ENCODE assay signal across 12 cellular contexts in the genomic region with DNA sequence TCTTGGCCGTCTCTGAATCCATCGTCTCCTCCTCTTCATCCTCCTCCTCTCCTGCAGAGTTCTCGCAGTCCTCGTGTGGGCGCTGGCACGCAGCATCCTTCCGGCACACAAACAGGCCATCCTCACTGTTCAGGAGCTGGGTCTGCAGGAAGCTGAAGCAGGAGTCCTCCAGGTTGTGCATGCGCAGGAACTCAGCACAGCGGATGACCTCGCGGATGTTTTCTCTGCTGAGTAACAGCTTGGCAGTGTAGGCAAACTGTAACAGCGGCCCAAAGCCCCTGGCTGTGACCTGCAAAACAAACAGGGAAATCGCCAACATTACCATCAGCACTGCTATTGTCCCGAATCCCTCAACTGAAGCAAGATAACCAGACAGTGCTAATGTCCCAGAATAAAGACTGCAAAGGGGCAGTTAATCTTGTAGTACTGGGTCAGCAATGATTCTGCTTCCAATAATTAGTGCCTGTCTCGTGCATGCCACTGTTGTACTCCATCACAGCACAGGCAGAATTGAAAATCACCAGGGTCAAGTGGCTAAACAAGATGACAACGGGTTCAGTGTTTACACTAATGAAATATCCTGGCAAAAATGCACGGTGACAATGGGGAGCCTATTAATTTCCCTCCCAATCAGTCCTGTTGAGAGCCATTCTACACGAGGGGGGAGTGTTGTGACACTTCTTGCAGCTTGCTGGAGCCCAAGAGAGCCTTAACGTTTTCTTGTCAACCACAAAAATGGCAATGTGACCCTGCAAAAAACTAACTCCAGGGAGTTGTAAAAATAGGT. TPM values are rescaled to one million over a fixed set of nuclear protein-coding genes. Genes with fewer than 3 reads are reported as not detected.
DNase-seq lines count a peak whose midpoint lies in the region; ATAC-seq, FAIRE-seq and TF ChIP-seq lines count a peak whose summit lies in the region.
"Had no signal": no experiment of that assay in that cellular context is flagged by ENCODE, and none has a peak within 500 bp of the region (broad histone marks: within the 10 kb centered on the region; RNA-seq: fewer than 3 reads in every experiment).

No MANE protein-coding gene starts in this region.

- no peak overlapping the region for H3K4ac ChIP-seq in H1 (replicated peaks; ENCODE audit: insufficient read length, low read depth, low read length)

- H2BK12ac ChIP-seq in H1 (ENCODE audit: low read depth, low read length) = no peak overlapping the region

- ATAC-seq in omental fat pad (ENCODE audit: low FRiP score) (peak; percentile 31), HG03095 (IDR thresholded peaks at IDR 0.05; ENCODE audit: unreplicated experiment) (no peak), HG03342 (IDR thresholded peaks at IDR 0.05; ENCODE audit: unreplicated experiment) (no peak)

- FAIRE-seq in H1 (lab: Jason Lieb, UNC) = no peak

- no peak overlapping the region for H3K27ac ChIP-seq in H1 (ENCODE audit: low read depth, low read length)
- H3K27ac ChIP-seq: neutrophil, thoracic aorta had no signal

- TF ChIP-seq EP300 in H1 (IDR thresholded peaks at IDR 0.05; ENCODE audit: borderline replicate concordance in 1 of 2, low read depth in 2 of 2, low read length in 2 of 2) = no peak

- no peaks in the 10 kb centered on the region for H3K27me3 ChIP-seq in H1 (replicated peaks in 1 of 4; ENCODE audit: control insufficient read depth in 3 of 4, extremely low read depth in 1 of 4, insufficient read depth in 3 of 4, low read length in 3 of 4)

- no peak overlapping the region for H4K5ac ChIP-seq in H1 (ENCODE audit: insufficient read length, low read depth, low read length)

- H4K91ac ChIP-seq in H1 (replicated peaks; ENCODE audit: insufficient read length, low read length) = no peak overlapping the region

- TF ChIP-seq RAD21 in H1 (IDR thresholded peaks at IDR 0.05 in 1 of 2, conservative IDR thresholded peaks at IDR 0.05 in 1 of 2; ENCODE audit: low read depth in 2 of 2, low read length in 2 of 2) = peak; percentile 53 to 59

- WGBS in H1 (ENCODE audit: extremely low coverage in 1 of 2, insufficient coverage in 1 of 2, insufficient read length in 1 of 2, insufficient replicate concordance in 2 of 2, low coverage in 1 of 2, low lambda C conversion rate in 2 of 2, missing lambda C conversion rate in 1 of 2), 2 experiments = 83% methylated on average over 19 of the region's 19 CpGs; no CpG with 5 or more reads in 1 of the 2 experiments

- no peaks in the 10 kb centered on the region for H3K9me3 ChIP-seq in H1 (ENCODE audit: insufficient read depth in 2 of 2, low read depth in 1 of 2, low read length in 1 of 2)
- H3K9me3 ChIP-seq: neutrophil, thoracic aorta had no signal

- H3K36me3 ChIP-seq in H1 (ENCODE audit: control insufficient read depth in 2 of 4, insufficient read depth in 4 of 4, low read length in 3 of 4) = no peaks in the 10 kb centered on the region
- H3K36me3 ChIP-seq: neutrophil, thoracic aorta had no signal

- no peak overlapping the region for H3K18ac ChIP-seq in H1 (ENCODE audit: extremely low read depth, low read length)

- H2BK20ac ChIP-seq in H1 (ENCODE audit: low read length) = no peak overlapping the region

- peak; percentile 47 for DNase-seq in NCI-H1105 treated with DMSO at 0.1 percent for 48 hours (lab: John Stamatoyannopoulos, UW)
- DNase-seq in NCI-H1105 (lab: John Stamatoyannopoulos, UW) = no peak
- DNase-seq in NCI-H774 (lab: John Stamatoyannopoulos, UW) = peak; percentile 22
- DNase-seq in H1 (ENCODE audit: low read depth in 1 of 2, low spot score in 2 of 2) = peak in 1 of 2 experiments; percentile 23
- no peak for DNase-seq in omental fat pad (ENCODE audit: low spot score)
- no peak for DNase-seq in hepatic stellate cell (ENCODE audit: low spot score)
- DNase-seq: NCI-H510A had no signal

- no peaks in the 10 kb centered on the region for H4K20me1 ChIP-seq in H1 (replicated peaks in 1 of 2; ENCODE audit: control insufficient read depth in 1 of 2, insufficient read depth in 2 of 2, low read length in 2 of 2)

- H2BK5ac ChIP-seq in H1 (ENCODE audit: low read depth, low read length) = no peak overlapping the region

- H3K79me1 ChIP-seq in H1 (ENCODE audit: low read depth, low read length) = no peaks in the 10 kb centered on the region

- H4K8ac ChIP-seq in H1 (ENCODE audit: extremely low read depth, insufficient read depth, low read length) = peak overlapping the region; percentile 28

- peak; percentile 35 to 60 (median 47); a peak in 3 of 4 replicates for TF ChIP-seq CTCF in H1 (IDR thresholded peaks at IDR 0.05; ENCODE audit: control extremely low read depth in 1 of 3, insufficient read depth in 1 of 3, low read depth in 1 of 3, low read length in 3 of 3)
- no peak for TF ChIP-seq CTCF in omental fat pad (IDR thresholded peaks at IDR 0.05)

- H3K4me1 ChIP-seq in H1 (replicated peaks in 1 of 4; ENCODE audit: control insufficient read depth in 3 of 4, insufficient read depth in 4 of 4, low read length in 3 of 4) = no peaks in the 10 kb centered on the region

- no peak overlapping the region; the same call in 1 of the 2 replicates for H2AFZ ChIP-seq in H1 (ENCODE audit: low read length)

- no peak overlapping the region for H2AK5ac ChIP-seq in H1 (ENCODE audit: low read depth, low read length)

- no peak overlapping the region for H2BK15ac ChIP-seq in H1 (ENCODE audit: low read length)

- H3K23me2 ChIP-seq in H1 (ENCODE audit: low read depth, low read length) = no peaks in the 10 kb centered on the region

- H3K14ac ChIP-seq in H1 (ENCODE audit: insufficient read length) = no peak overlapping the region

- TF ChIP-seq POLR2A in H1 (IDR thresholded peaks at IDR 0.05; ENCODE audit: control extremely low read depth in 1 of 2, low read depth in 2 of 2, low read length in 2 of 2) = no peak

- POLR2A ChIA-PET in H1 (lab: Charles Lee; ENCODE audit: partially characterized antibody) = no interaction called here

- CTCF ChIA-PET in H1 (lab: Charles Lee; ENCODE audit: partially characterized antibody) = interaction anchor here (0.6 to 4.1 kb wide), 14 partner anchors 8 to 527 kb away, joined by 3 to 30 read pairs (median 6); no protein-coding TSS in a partner anchor

- no peak overlapping the region for H3K56ac ChIP-seq in H1 (replicated peaks; ENCODE audit: insufficient read length, low read depth, low read length)

- no peaks in the 10 kb centered on the region for H3K79me2 ChIP-seq in H1 (ENCODE audit: control insufficient read depth in 1 of 2, insufficient read depth in 2 of 2, low read length in 2 of 2)

- H3K9ac ChIP-seq in H1 (replicated peaks in 1 of 4; ENCODE audit: extremely low read depth in 1 of 4, low read depth in 3 of 4, low read length in 3 of 4) = no peak overlapping the region

- H3K23ac ChIP-seq in H1 (ENCODE audit: insufficient read length) = no peak overlapping the region

- no peak overlapping the region for H3K4me3 ChIP-seq in H1 (ENCODE audit: extremely low read depth in 1 of 4, insufficient read depth in 2 of 4, low read depth in 3 of 4, low read length in 4 of 4)
- H3K4me3 ChIP-seq: thoracic aorta had no signal

- no peak overlapping the region for H3K4me2 ChIP-seq in H1 (ENCODE audit: insufficient read depth in 1 of 2, low read depth in 2 of 2, low read length in 2 of 2)

- no peak overlapping the region for H2BK120ac ChIP-seq in H1 (replicated peaks; ENCODE audit: low read depth, low read length)

TF ChIP-seq in H1, 55 proteins besides CTCF, POLR2A, EP300 and RAD21:
- no peak for TF ChIP-seq KDM5A (IDR thresholded peaks at IDR 0.05; ENCODE audit: low read length)
- no peak for TF ChIP-seq POU5F1 (IDR thresholded peaks at IDR 0.05; ENCODE audit: low read depth, low read length)
- no peak for TF ChIP-seq JUN (IDR thresholded peaks at IDR 0.05; ENCODE audit: low read depth, low read length)
- no peak for TF ChIP-seq FOSL1 (IDR thresholded peaks at IDR 0.05; ENCODE audit: insufficient read depth, low read depth, low read length)
- no peak for TF ChIP-seq POLR2AphosphoS5 (IDR thresholded peaks at IDR 0.05; ENCODE audit: low read depth, low read length)
- TF ChIP-seq BACH1 (IDR thresholded peaks at IDR 0.05; ENCODE audit: low read length) = no peak

RNA-seq across cellular contexts. Expression of a gene that starts 57.5 kb away (rescaled TPM):
- not detected in 2 replicates for total RNA-seq in H1 (2021; fragmentation: NEBNext Ultra II Directional; extraction: Animal tissue kit (Norgen Biotek cat#: 25700))
- polyA plus RNA-seq in H1 (2011; rRNA removed) = 0.17 and 0.21 TPM in 2 replicates
- 0.05 TPM for polyA plus RNA-seq in H1 (2011; cell fraction: cytosol; rRNA removed)
- 0.07 TPM for polyA plus RNA-seq in H1 (2011; cell fraction: nucleus; rRNA removed)
- polyA plus RNA-seq in H1 (2012, experiment 1 of 2) = 0.20 to 0.27 TPM (median 0.23 TPM) in 3 of 4 replicates, not detected in the other
- polyA plus RNA-seq in H1 (2012, experiment 2 of 2) = 0.14 TPM
- polyA plus RNA-seq in H1 (2013, experiment 1 of 2) = not detected
- polyA plus RNA-seq in H1 (2013, experiment 2 of 2) = 0.06 TPM
- polyA minus RNA-seq in H1 (2011; rRNA and poly(A)+ RNA removed) = 0.76 TPM in 1 of 2 replicates, not detected in the other
- polyA minus RNA-seq in H1 (2011; cell fraction: cytosol; rRNA and poly(A)+ RNA removed) = not detected
- 0.70 TPM for polyA minus RNA-seq in H1 (2011; cell fraction: nucleus; rRNA and poly(A)+ RNA removed)
- total RNA-seq in omental fat pad = not detected
- total RNA-seq: thoracic aorta had no signal
- polyA plus RNA-seq: adipose tissue had no signal

Comparison
In these comparisons a context has a peak if more than half of its experiments do, and no peak if none do; other contexts are left out.
1. DNase-seq: peak in NCI-H1105 treated with DMSO at 0.1 percent for 48 hours (single experiment) and NCI-H774 (single experiment); none in NCI-H1105 (single experiment), omental fat pad (single experiment) and hepatic stellate cell (single experiment).
2. CTCF ChIP-seq: peak in H1 (3 of 3); none in omental fat pad (0 of 3).